Comparison of ENCODE assay signal across 37 cellular contexts in the genomic region with DNA sequence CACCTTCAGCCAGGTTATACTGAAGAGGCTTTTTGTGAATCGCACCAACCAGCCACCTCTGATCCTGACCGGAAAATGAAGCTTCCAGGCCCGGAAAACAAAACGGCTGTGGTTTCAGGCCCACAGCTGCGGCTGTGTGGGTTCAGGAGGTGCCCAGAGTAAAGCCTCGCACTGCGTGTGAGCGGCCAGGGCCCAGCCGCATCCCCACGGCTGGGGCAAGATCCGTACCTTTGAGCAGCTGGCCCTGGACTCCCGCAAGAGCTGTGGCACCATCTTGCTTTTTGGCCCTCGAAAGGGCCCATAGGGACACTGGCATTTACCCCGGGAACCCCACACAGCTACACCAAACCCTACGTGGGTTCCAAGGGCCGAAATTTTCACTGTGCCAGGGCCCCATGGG.
DNase-seq lines count a peak whose midpoint lies in the region; ATAC-seq, FAIRE-seq and TF ChIP-seq lines count a peak whose summit lies in the region.
"Had no signal": no experiment of that assay in that cellular context is flagged by ENCODE, and none has a peak within 500 bp of the region (broad histone marks: within the 10 kb centered on the region; RNA-seq: fewer than 3 reads in every experiment).

No MANE protein-coding gene starts in this region.

- H2BK12ac ChIP-seq in neuronal stem cell (ENCODE audit: low read length), result no peak overlapping the region

- H4K8ac ChIP-seq in neuronal stem cell (ENCODE audit: low read depth, low read length), result no peak overlapping the region

- no peak overlapping the region for H2BK5ac ChIP-seq in neuronal stem cell (ENCODE audit: low read length)

- TF ChIP-seq RAD21 in K562 (CRISPR knock-in tag; conservative IDR thresholded peaks at IDR 0.05 in 1 of 2, IDR thresholded peaks at IDR 0.05 in 1 of 2), result no peak

- H3K27ac ChIP-seq in GM23338 (ENCODE audit: low read depth) (no peak overlapping the region), K562 (ENCODE audit: extremely low read depth, low read depth, low read length) (no peak overlapping the region), neuronal stem cell (replicated peaks; ENCODE audit: low read length) (no peak overlapping the region), testis (no peak overlapping the region)
- H3K27ac ChIP-seq: 22Rv1; A549; BLaER1; BLaER1 treated with 17β-estradiol and CSF1 and Interleukin-3, amounts not matched to agents 10 nM and 100 nM; C4-2B had no signal

- H3K4me1 ChIP-seq in GM23338 (ENCODE audit: insufficient read depth), result peaks cover 14% of the 10 kb centered on the region
- peaks cover 20 to 27% of the 10 kb centered on the region in 2 experiments; a peak in 4 of 5 replicates for H3K4me1 ChIP-seq in K562 (replicated peaks in 1 of 2; ENCODE audit: control insufficient read depth in 2 of 2, insufficient read depth in 2 of 2, low read length in 2 of 2)
- peaks cover 0 to 5% of the 10 kb centered on the region in 2 donors for H3K4me1 ChIP-seq in neuronal stem cell (ENCODE audit: control insufficient read depth in 2 of 2, insufficient read depth in 1 of 2, low read depth in 1 of 2, low read length in 2 of 2)
- H3K4me1 ChIP-seq in testis, result no peaks in the 10 kb centered on the region
- H3K4me1 ChIP-seq: A549; BE2C; BLaER1; BLaER1 treated with 17β-estradiol and CSF1 and Interleukin-3, amounts not matched to agents 10 nM and 100 nM; Caco-2 had no signal

- H2BK120ac ChIP-seq in neuronal stem cell (ENCODE audit: low read depth, low read length), result peak overlapping the region; percentile 81

- H3K18ac ChIP-seq in neuronal stem cell (ENCODE audit: low read length), result peak overlapping the region; percentile 81

- H3K27ac Mint-ChIP-seq in GM23338 (no peak overlapping the region), mesothelial cell of epicardium (no peak overlapping the region)
- H3K27ac Mint-ChIP-seq: B cell; CD14-positive monocyte; CD4-positive, alpha-beta T cell; CD8-positive, alpha-beta T cell had no signal

- H3K23ac ChIP-seq in neuronal stem cell (ENCODE audit: low read depth, low read length, poor library complexity), result no peak overlapping the region

- no peaks in the 10 kb centered on the region for H3F3A ChIP-seq in GM23338 (replicated peaks; ENCODE audit: low read depth)

- H3K9me3 ChIP-seq in K562 (replicated peaks; ENCODE audit: control insufficient read depth, insufficient read depth, low read depth, low read length) (no peaks in the 10 kb centered on the region), neuronal stem cell (replicated peaks in 1 of 2; ENCODE audit: control insufficient read depth in 2 of 2, insufficient read depth in 1 of 2, low read depth in 1 of 2, low read length in 2 of 2) (no peaks in the 10 kb centered on the region), testis (no peaks in the 10 kb centered on the region)
- H3K9me3 ChIP-seq: A549, BE2C, Caco-2 had no signal

- 91% methylated on average over 16 of the region's 16 CpGs for WGBS in K562 (ENCODE audit: insufficient coverage, low coverage, missing lambda C conversion rate)
- no CpG with 5 or more reads among the region's 16 CpGs for whole genome bisulfite sequencing in neuronal stem cell (ENCODE audit: extremely low coverage in 2 of 2, insufficient read length in 2 of 2, insufficient replicate concordance in 1 of 2), 2 donors
- 65 to 68% methylated on average over 10 to 16 of the region's 16 CpGs for WGBS in testis, 2 donors

- no peak for TF ChIP-seq EP300 in K562 (IDR thresholded peaks at IDR 0.05; ENCODE audit: low read length)

- H3K79me1 ChIP-seq in neuronal stem cell (ENCODE audit: low read depth, low read length), result no peaks in the 10 kb centered on the region

- peak overlapping the region; percentile 57 for H2BK15ac ChIP-seq in neuronal stem cell (ENCODE audit: low read length)

- TF ChIP-seq POLR2A in K562 (conservative IDR thresholded peaks at IDR 0.05) (no peak), testis (IDR thresholded peaks at IDR 0.05) (no peak)

- intact Hi-C loops in K562 (cut with micrococcal nuclease) (no loop called here), testis (cut with DNase I; ENCODE audit: low total_unique reads) (no loop called here)

- H3K36me3 Mint-ChIP-seq in GM23338 (ENCODE audit: low read depth) (no peaks in the 10 kb centered on the region), mesothelial cell of epicardium (no peaks in the 10 kb centered on the region)
- H3K36me3 Mint-ChIP-seq: CD14-positive monocyte; CD4-positive, alpha-beta memory T cell; CD4-positive, CD25-positive, alpha-beta regulatory T cell; CD8-positive, alpha-beta memory T cell; CD8-positive, alpha-beta T cell had no signal

- TF ChIP-seq CTCF in GM23338 (conservative IDR thresholded peaks at IDR 0.05; ENCODE audit: low read depth in 2 of 2) (no peak), K562 (IDR thresholded peaks at IDR 0.05 in 2 of 3, conservative IDR thresholded peaks at IDR 0.05 in 1 of 3; ENCODE audit: insufficient read depth in 2 of 3, low read depth in 1 of 3, low read length in 3 of 3) (no peak), testis (IDR thresholded peaks at IDR 0.05) (no peak), GM13976 (IDR thresholded peaks at IDR 0.05; ENCODE audit: borderline replicate concordance, control extremely low read depth, extremely low read depth, insufficient read depth, missing control alignments) (no peak), mesothelial cell of epicardium (IDR thresholded peaks at IDR 0.05; ENCODE audit: unreplicated experiment) (no peak)

- H3K9me2 ChIP-seq in GM23338 (ENCODE audit: insufficient read depth), result no peaks in the 10 kb centered on the region

- no peaks in the 10 kb centered on the region for H3K36me3 ChIP-seq in GM23338 (ENCODE audit: insufficient read depth)
- H3K36me3 ChIP-seq in K562 (ENCODE audit: control insufficient read depth, insufficient read depth, low read length), result no peaks in the 10 kb centered on the region
- H3K36me3 ChIP-seq in neuronal stem cell (replicated peaks in 1 of 2; ENCODE audit: control insufficient read depth in 2 of 2, insufficient read depth in 2 of 2, low read length in 2 of 2), result no peaks in the 10 kb centered on the region
- no peaks in the 10 kb centered on the region for H3K36me3 ChIP-seq in testis (ENCODE audit: low read depth, missing control alignments)
- H3K36me3 ChIP-seq: BE2C; BLaER1; BLaER1 treated with 17β-estradiol and CSF1 and Interleukin-3, amounts not matched to agents 10 nM and 100 nM had no signal

- DNase-seq in GM23338 (ENCODE audit: low spot score), result no peak
- no peak for DNase-seq in K562 (ENCODE audit: extremely low read depth in 1 of 4, low spot score in 3 of 4)
- DNase-seq in neuronal stem cell (ENCODE audit: low spot score), result no peak
- no peak for DNase-seq in testis
- DNase-seq in GM13976 (ENCODE audit: low spot score), result no peak
- DNase-seq in Kasumi-1 (lab: John Stamatoyannopoulos, UW), result no peak
- no peak for DNase-seq in mesothelial cell of epicardium (ENCODE audit: low spot score in 2 of 2, unreplicated experiment in 2 of 2)
- DNase-seq: 8988T; ACHN; AML-193; BE2C; C1 segment of cervical spinal cord; Caco-2; Calu3; CD4-positive, alpha-beta memory T cell; CD4-positive, alpha-beta T cell; CD4-positive, CD25-positive, alpha-beta regulatory T cell; CD8-positive, alpha-beta memory T cell; CD8-positive, alpha-beta T cell; COR-L47; DMS 273 treated with DMSO at 0.1 percent for 48 hours; DMS153; DMS53; DMS79; DMS79 treated with DMSO at 0.1 percent for 48 hours; DND-41; EL had no signal

- H3K9me3 Mint-ChIP-seq in GM23338 (no peaks in the 10 kb centered on the region), mesothelial cell of epicardium (no peaks in the 10 kb centered on the region)
- H3K9me3 Mint-ChIP-seq: CD4-positive, alpha-beta memory T cell; CD4-positive, alpha-beta T cell; CD8-positive, alpha-beta memory T cell; CD8-positive, alpha-beta T cell had no signal

- no peaks in the 10 kb centered on the region for H4K20me1 ChIP-seq in GM23338 (replicated peaks; ENCODE audit: insufficient read depth)
- no peaks in the 10 kb centered on the region for H4K20me1 ChIP-seq in K562 (replicated peaks; ENCODE audit: control insufficient read depth, insufficient read depth, low read length)
- H4K20me1 ChIP-seq: BLaER1; BLaER1 treated with 17β-estradiol and CSF1 and Interleukin-3, amounts not matched to agents 10 nM and 100 nM had no signal

- H3K27me3 Mint-ChIP-seq in GM23338 (ENCODE audit: insufficient read depth, low read depth, poor library complexity) (no peaks in the 10 kb centered on the region), mesothelial cell of epicardium (ENCODE audit: low read depth) (no peaks in the 10 kb centered on the region)
- H3K27me3 Mint-ChIP-seq: B cell; CD4-positive, alpha-beta memory T cell; CD4-positive, alpha-beta T cell; CD4-positive, CD25-positive, alpha-beta regulatory T cell had no signal

- peak overlapping the region in 1 of 2 experiments; percentile 56; a peak in 2 of 4 replicates for H3K9ac ChIP-seq in K562 (ENCODE audit: insufficient read depth in 1 of 2, low read depth in 2 of 2, low read length in 2 of 2)
- no peak overlapping the region for H3K9ac ChIP-seq in neuronal stem cell (ENCODE audit: low read depth, low read length, poor library complexity)
- H3K9ac ChIP-seq: BLaER1; BLaER1 treated with 17β-estradiol and CSF1 and Interleukin-3, amounts not matched to agents 10 nM and 100 nM had no signal

- H2AK5ac ChIP-seq in neuronal stem cell (ENCODE audit: low read depth, low read length), result peak overlapping the region; percentile 70

- FAIRE-seq in K562 (lab: Jason Lieb, UNC), result no peak
- FAIRE-seq: A204.1, A549, D721Med had no signal

- no peak overlapping the region for H3K14ac ChIP-seq in neuronal stem cell (ENCODE audit: low read length)

- H2AFZ ChIP-seq in GM23338 (peak overlapping the region; percentile 43; the same call in 1 of the 2 replicates), K562 (ENCODE audit: low read depth, low read length) (peak overlapping the region; percentile 54), neuronal stem cell (ENCODE audit: low read length) (no peak overlapping the region)

- ATAC-seq in GM23338 (no peak), K562 (no peak), HG02981 (IDR thresholded peaks at IDR 0.05; ENCODE audit: unreplicated experiment) (no peak)
- ATAC-seq: A549; CD8-positive, alpha-beta T cell had no signal

- H3K4me1 Mint-ChIP-seq in GM23338 (peaks cover 11% of the 10 kb centered on the region), mesothelial cell of epicardium (peaks cover 7% of the 10 kb centered on the region)
- H3K4me1 Mint-ChIP-seq: CD14-positive monocyte; CD4-positive, alpha-beta memory T cell; CD4-positive, CD25-positive, alpha-beta regulatory T cell; CD8-positive, alpha-beta memory T cell had no signal

- H3K4me2 ChIP-seq in GM23338, result no peak overlapping the region
- H3K4me2 ChIP-seq in K562 (ENCODE audit: insufficient read depth, low read length), result no peak overlapping the region
- no peak overlapping the region for H3K4me2 ChIP-seq in neuronal stem cell (ENCODE audit: insufficient read depth, low read length, poor library complexity, severe bottlenecking)
- H3K4me2 ChIP-seq: A549; BLaER1; BLaER1 treated with 17β-estradiol and CSF1 and Interleukin-3, amounts not matched to agents 10 nM and 100 nM had no signal

- POLR2A ChIA-PET in K562 (lab: Yijun Ruan, JAX), result interaction anchor here (0.9 kb wide), 2 partner anchors 28 to 37 kb away, joined by 3 to 7 read pairs; no protein-coding TSS in a partner anchor

- H3K4ac ChIP-seq in neuronal stem cell (ENCODE audit: low read length), result no peak overlapping the region

- BruUV-seq in K562 (replicated peaks; lab: Mats Ljungman, UMichigan), result TSS peak; percentile 88

- H3K4me3 ChIP-seq in GM23338, result no peak overlapping the region
- H3K4me3 ChIP-seq in K562, result no peak overlapping the region
- no peak overlapping the region for H3K4me3 ChIP-seq in neuronal stem cell (ENCODE audit: low read length in 2 of 2)
- H3K4me3 ChIP-seq in testis, result peak overlapping the region; percentile 21 to 34
- H3K4me3 ChIP-seq: A549; BLaER1; BLaER1 treated with 17β-estradiol and CSF1 and Interleukin-3, amounts not matched to agents 10 nM and 100 nM had no signal

- H3K4me3 Mint-ChIP-seq in GM23338, result no peak overlapping the region
- H3K4me3 Mint-ChIP-seq in mesothelial cell of epicardium, result no peak overlapping the region
- H3K4me3 Mint-ChIP-seq: B cell; CD14-positive monocyte; CD4-positive, alpha-beta memory T cell; CD4-positive, alpha-beta T cell; CD4-positive, CD25-positive, alpha-beta regulatory T cell; CD8-positive, alpha-beta memory T cell; CD8-positive, alpha-beta T cell had no signal

- no peak overlapping the region for H4K91ac ChIP-seq in neuronal stem cell (ENCODE audit: low read depth, low read length, poor library complexity)

- CTCF ChIA-PET in K562 (lab: Yijun Ruan, JAX; ENCODE audit: low intra/inter-chr PET ratio), result no interaction called here

- H3K27me3 ChIP-seq in GM23338 (ENCODE audit: insufficient read depth) (no peaks in the 10 kb centered on the region), K562 (ENCODE audit: control insufficient read depth in 2 of 2, insufficient read depth in 2 of 2, low read length in 2 of 2) (no peaks in the 10 kb centered on the region), neuronal stem cell (ENCODE audit: control insufficient read depth in 3 of 3, insufficient read depth in 3 of 3, low read depth in 1 of 3, low read length in 3 of 3) (no peaks in the 10 kb centered on the region), testis (no peaks in the 10 kb centered on the region)
- H3K27me3 ChIP-seq: BE2C; BLaER1; BLaER1 treated with 17β-estradiol and CSF1 and Interleukin-3, amounts not matched to agents 10 nM and 100 nM had no signal

- in situ Hi-C loops in K562 (cut with MboI) (no loop called here), GM13976 (cut with MboI; ENCODE audit: low sequenced_read_pairs, unreplicated experiment) (no loop called here)

- H3K79me2 ChIP-seq in GM23338 (replicated peaks; ENCODE audit: insufficient read depth) (no peaks in the 10 kb centered on the region), K562 (ENCODE audit: control insufficient read depth, insufficient read depth, low read length) (no peaks in the 10 kb centered on the region)

- no peaks in the 10 kb centered on the region for H3K9me1 ChIP-seq in K562 (ENCODE audit: control insufficient read depth, insufficient read depth, low read length)

Comparison
In these comparisons a context has a peak if more than half of its experiments do, and no peak if none do; other contexts are left out.
1. H3K4me3 ChIP-seq: peak in testis (2 of 2); none in GM23338 (single experiment), K562 (single experiment) and neuronal stem cell (0 of 2).